ENCODE assay signal across 8 cellular contexts in genomic region chr1:11929849-11930248, GRCh38. TPM values are rescaled to one million over a fixed set of nuclear protein-coding genes. Genes with fewer than 3 reads are reported as not detected.
DNase-seq lines count a peak whose midpoint lies in the region; FAIRE-seq lines count a peak whose summit lies in the region.

No MANE protein-coding gene starts in this region.

- no peak overlapping the region for H2BK15ac ChIP-seq in neuronal stem cell (ENCODE audit: low read length)

- peaks cover 2 to 7% (median 6%) of the 10 kb centered on the region in 3 donors for H3K27me3 Mint-ChIP-seq in immature natural killer cell (ENCODE audit: low read depth in 3 of 3)
- no peaks in the 10 kb centered on the region for H3K27me3 Mint-ChIP-seq in CD4-positive, alpha-beta memory T cell

- no peak overlapping the region for H3K4ac ChIP-seq in neuronal stem cell (ENCODE audit: low read length)

- no peak overlapping the region for H2BK120ac ChIP-seq in neuronal stem cell (ENCODE audit: low read depth, low read length)

- peaks cover 2% of the 10 kb centered on the region for H3K79me1 ChIP-seq in neuronal stem cell (ENCODE audit: low read depth, low read length)

- H4K91ac ChIP-seq in neuronal stem cell (ENCODE audit: low read depth, low read length, poor library complexity), result no peak overlapping the region

- no peak overlapping the region for H3K27ac ChIP-seq in neuronal stem cell (replicated peaks; ENCODE audit: low read length)
- H3K27ac ChIP-seq in CD4-positive, alpha-beta memory T cell (ENCODE audit: low read depth, low read length), result no peak overlapping the region

- H3K18ac ChIP-seq in neuronal stem cell (ENCODE audit: low read length), result no peak overlapping the region

- no peak overlapping the region for H3K27ac Mint-ChIP-seq in immature natural killer cell
- H3K27ac Mint-ChIP-seq in CD4-positive, alpha-beta memory T cell, result no peak overlapping the region

- H2AK5ac ChIP-seq in neuronal stem cell (ENCODE audit: low read depth, low read length), result no peak overlapping the region

- H3K14ac ChIP-seq in neuronal stem cell (ENCODE audit: low read length), result no peak overlapping the region

- no peaks in the 10 kb centered on the region for H3K27me3 ChIP-seq in neuronal stem cell (ENCODE audit: control insufficient read depth in 3 of 3, insufficient read depth in 3 of 3, low read depth in 1 of 3, low read length in 3 of 3)
- no peaks in the 10 kb centered on the region for H3K27me3 ChIP-seq in CD4-positive, alpha-beta memory T cell (ENCODE audit: insufficient read depth, low read length)

- no peak overlapping the region for H3K9ac ChIP-seq in neuronal stem cell (ENCODE audit: low read depth, low read length, poor library complexity)

- WGBS in neuronal stem cell (ENCODE audit: extremely low coverage in 2 of 2, insufficient read length in 2 of 2, insufficient replicate concordance in 1 of 2), 2 donors, result no CpG with 5 or more reads among the region's 5 CpGs

- no peaks in the 10 kb centered on the region for H3K9me3 ChIP-seq in neuronal stem cell (replicated peaks in 1 of 2; ENCODE audit: control insufficient read depth in 2 of 2, insufficient read depth in 1 of 2, low read depth in 1 of 2, low read length in 2 of 2)
- H3K9me3 ChIP-seq in CD4-positive, alpha-beta memory T cell (ENCODE audit: control insufficient read depth in 1 of 2, low read length in 2 of 2), result no peaks in the 10 kb centered on the region

- peaks cover 0 to 1% (median 0%) of the 10 kb centered on the region in 3 donors for H3K36me3 Mint-ChIP-seq in immature natural killer cell
- peaks cover 0 to 2% of the 10 kb centered on the region in 2 donors for H3K36me3 Mint-ChIP-seq in CD4-positive, alpha-beta memory T cell

- H3K4me3 ChIP-seq in neuronal stem cell (ENCODE audit: low read length in 2 of 2), result no peak overlapping the region
- no peak overlapping the region for H3K4me3 ChIP-seq in CD4-positive, alpha-beta memory T cell (ENCODE audit: low read length in 2 of 2)

- no peak overlapping the region for H2BK12ac ChIP-seq in neuronal stem cell (ENCODE audit: low read length)

- H4K8ac ChIP-seq in neuronal stem cell (ENCODE audit: low read depth, low read length), result no peak overlapping the region

- peaks cover 0 to 2% of the 10 kb centered on the region in 2 donors for H3K36me3 ChIP-seq in neuronal stem cell (replicated peaks in 1 of 2; ENCODE audit: control insufficient read depth in 2 of 2, insufficient read depth in 2 of 2, low read length in 2 of 2)
- H3K36me3 ChIP-seq in CD4-positive, alpha-beta memory T cell (ENCODE audit: insufficient read depth, low read length), result no peaks in the 10 kb centered on the region

- intact Hi-C loops in CD4-positive, alpha-beta memory T cell (cut with micrococcal nuclease), result no loop called here

- peak overlapping the region; percentile 81 for H2AFZ ChIP-seq in neuronal stem cell (ENCODE audit: low read length)

- POLR2A ChIA-PET in CD4-positive, alpha-beta memory T cell (lab: Charles Lee; ENCODE audit: partially characterized antibody), result interaction anchor here (12.0 kb wide), 1 partner anchor 21 kb away, joined by 116 read pairs; no protein-coding TSS in a partner anchor

- DNase-seq in GM18507 (ENCODE audit: extremely low spot score, insufficient read length, low read depth) (no peak), NCI-H510A treated with DMSO at 0.1 percent for 48 hours (lab: John Stamatoyannopoulos, UW) (peak; percentile 44), dedifferentiated amniotic fluid mesenchymal stem cell (ENCODE audit: extremely low spot score) (peak; percentile 36), neuronal stem cell (ENCODE audit: low spot score) (no peak), immature natural killer cell (no peak), NCI-H1694 treated with DMSO at 0.1 percent for 48 hours (lab: John Stamatoyannopoulos, UW) (no peak)
- no peak for DNase-seq in stimulated activated CD4-positive, alpha-beta T cell treated with anti-CD3 and anti-CD28 coated beads, Interleukin-4, amount 100 ng/mL, for 24 hours
- DNase-seq in CD4-positive, alpha-beta memory T cell, result no peak

- no peak overlapping the region for H3K23ac ChIP-seq in neuronal stem cell (ENCODE audit: low read depth, low read length, poor library complexity)

- H3K4me1 Mint-ChIP-seq in immature natural killer cell, result peaks cover 11 to 19% of the 10 kb centered on the region in 2 donors
- peaks cover 4 to 13% (median 10%) of the 10 kb centered on the region in 4 donors for H3K4me1 Mint-ChIP-seq in CD4-positive, alpha-beta memory T cell

- H3K4me1 ChIP-seq in neuronal stem cell (ENCODE audit: control insufficient read depth in 2 of 2, insufficient read depth in 1 of 2, low read depth in 1 of 2, low read length in 2 of 2), result peaks cover 11 to 15% of the 10 kb centered on the region in 2 donors
- peaks cover 13% of the 10 kb centered on the region for H3K4me1 ChIP-seq in CD4-positive, alpha-beta memory T cell (ENCODE audit: insufficient read depth, low read length)

- H3K4me3 Mint-ChIP-seq in immature natural killer cell, result no peak overlapping the region
- H3K4me3 Mint-ChIP-seq in CD4-positive, alpha-beta memory T cell, result peak overlapping the region in 1 of 8 donors; percentile 20

- CTCF ChIA-PET in CD4-positive, alpha-beta memory T cell (lab: Charles Lee; ENCODE audit: partially characterized antibody), result no interaction called here

- no peaks in the 10 kb centered on the region for H3K9me3 Mint-ChIP-seq in immature natural killer cell
- peaks cover 0 to 3% (median 0%) of the 10 kb centered on the region in 8 donors for H3K9me3 Mint-ChIP-seq in CD4-positive, alpha-beta memory T cell

- H3K4me2 ChIP-seq in neuronal stem cell (ENCODE audit: insufficient read depth, low read length, poor library complexity, severe bottlenecking), result no peak overlapping the region

- peak; percentile 33 for FAIRE-seq in GM18507 (lab: Jason Lieb, UNC)

- H2BK5ac ChIP-seq in neuronal stem cell (ENCODE audit: low read length), result no peak overlapping the region

RNA-seq across cellular contexts. Expression of gene KIAA2013, which starts 3.6 kb away (rescaled TPM):
- polyA plus RNA-seq in neuronal stem cell (2013, experiment 1 of 2), result 25.3 TPM
- polyA plus RNA-seq in neuronal stem cell (2013, experiment 2 of 2), result 24.8 TPM
- 10 to 100 TPM; 47.4 to 78.3 (median 52.0) TPM for polyA plus RNA-seq in immature natural killer cell
- 10 to 100 TPM; 34.5 to 34.6 TPM for total RNA-seq in CD4-positive, alpha-beta memory T cell
- polyA plus RNA-seq in CD4-positive, alpha-beta memory T cell, result 10 to 100 TPM; 28.4 to 52.6 TPM

RNA-seq across cellular contexts. Expression of gene PLOD1, which starts 4.7 kb away (rescaled TPM):
- polyA plus RNA-seq in neuronal stem cell (2013, experiment 1 of 2), result 32.4 TPM
- polyA plus RNA-seq in neuronal stem cell (2013, experiment 2 of 2), result 31.9 TPM
- 10 to 100 TPM; 36.2 to 81.9 (median 73.8) TPM for polyA plus RNA-seq in immature natural killer cell
- total RNA-seq in CD4-positive, alpha-beta memory T cell, result 1 to 10 TPM; 2.9 to 3.6 TPM
- polyA plus RNA-seq in CD4-positive, alpha-beta memory T cell, result 1 to 10 TPM; 2.5 to 2.6 TPM

RNA-seq across cellular contexts. Expression of gene MFN2, which starts 50.4 kb away (rescaled TPM):
- 35.1 TPM for polyA plus RNA-seq in neuronal stem cell (2013, experiment 1 of 2)
- polyA plus RNA-seq in neuronal stem cell (2013, experiment 2 of 2), result 33.9 TPM
- 10 to 100 TPM; 34.9 to 55.9 (median 37.7) TPM for polyA plus RNA-seq in immature natural killer cell
- 10 to 100 TPM; 44.0 to 53.7 TPM for total RNA-seq in CD4-positive, alpha-beta memory T cell
- polyA plus RNA-seq in CD4-positive, alpha-beta memory T cell, result 10 to 100 TPM; 29.0 to 29.5 TPM

Comparison
In these comparisons a context has a peak if more than half of its experiments do, and no peak if none do; other contexts are left out.
1. DNase-seq: peak in NCI-H510A treated with DMSO at 0.1 percent for 48 hours (single experiment) and dedifferentiated amniotic fluid mesenchymal stem cell (single experiment); none in GM18507 (single experiment), neuronal stem cell (single experiment), immature natural killer cell (0 of 3), stimulated activated CD4-positive, alpha-beta T cell treated with anti-CD3 and anti-CD28 coated beads, Interleukin-4, amount 100 ng/mL, for 24 hours (single experiment), NCI-H1694 treated with DMSO at 0.1 percent for 48 hours (single experiment) and CD4-positive, alpha-beta memory T cell (0 of 5).
2. RNA of gene PLOD1, which starts 4.7 kb away (polyA plus RNA-seq): 36.2 to 81.9 TPM in immature natural killer cell; 2.5 to 2.6 TPM in CD4-positive, alpha-beta memory T cell; every median in the first group is over 10 times any median in the second.